ENCODE assay signal across 28 cellular contexts in genomic region chr3:124974691-124975090, GRCh38. TPM values are rescaled to one million over a fixed set of nuclear protein-coding genes. Genes with fewer than 3 reads are reported as not detected.
"Had no signal": no experiment of that assay in that cellular context is flagged by ENCODE, and none has a peak within 500 bp of the region (broad histone marks: within the 10 kb centered on the region; RNA-seq: fewer than 3 reads in every experiment).

No MANE protein-coding gene starts in this region.

- H3K27me3 ChIP-seq: dorsolateral prefrontal cortex, esophagus squamous epithelium, gastrocnemius medialis, neutrophil, ovary, right atrium auricular region, thyroid gland had no signal

- DNase-seq: activated CD4-positive, CD25-positive, alpha-beta regulatory T cell treated with anti-CD3 and anti-CD28 coated beads, Interleukin-2, amount 50 U/mL, for 72 hours; activated naive CD4-positive, alpha-beta T cell treated with Interleukin-2 at 50 U/mL for 16 hours; activated naive CD8-positive, alpha-beta T cell treated with anti-CD3 and anti-CD28 coated beads for 36 hours; activated T-cell treated with anti-CD3 and anti-CD28 coated beads, Interleukin-2, amount 50 U/mL, for 1 hour; central memory CD4-positive, alpha-beta T cell; dorsolateral prefrontal cortex; effector memory CD8-positive, alpha-beta T cell; esophagus squamous epithelium; gastrocnemius medialis; hypothalamus; lower lobe of right lung; ovary; stimulated activated CD4-positive, alpha-beta T cell treated with anti-CD3 and anti-CD28 coated beads, Interleukin-1b, Interleukin-23, amount 100 ng/mL, for 48 hours; substantia nigra; T-helper 1 cell; thyroid gland; WERI-Rb-1 had no signal

- FAIRE-seq: astrocyte, colon, endothelial cell of umbilical vein, islet of Langerhans, TTC549 had no signal

- H3K27ac Mint-ChIP-seq: activated naive CD8-positive, alpha-beta T cell treated with anti-CD3 and anti-CD28 coated beads for 36 hours; nephron; stimulated activated naive CD8-positive, alpha-beta T cell treated with anti-CD3 and anti-CD28 coated beads, Interleukin-15, Interleukin-2, amounts not matched to agents 100 ng/mL and 50 ng/mL, for 24 hours had no signal

- H3K4me1 Mint-ChIP-seq: nephron had no signal

- H3K9me3 ChIP-seq: esophagus squamous epithelium, gastrocnemius medialis, lower lobe of right lung, neutrophil, ovary, prostate gland, right atrium auricular region, thyroid gland had no signal

- H3K27ac ChIP-seq: dorsolateral prefrontal cortex, esophagus squamous epithelium, gastrocnemius medialis, lower lobe of right lung, neutrophil, ovary, prostate gland, right atrium auricular region, thyroid gland, WERI-Rb-1 had no signal

- H3K36me3 ChIP-seq: neutrophil, ovary, prostate gland had no signal

- H3K4me3 Mint-ChIP-seq: activated naive CD8-positive, alpha-beta T cell treated with anti-CD3 and anti-CD28 coated beads for 36 hours; effector memory CD8-positive, alpha-beta T cell; nephron; stimulated activated naive CD8-positive, alpha-beta T cell treated with anti-CD3 and anti-CD28 coated beads, Interleukin-15, Interleukin-2, amounts not matched to agents 100 ng/mL and 50 ng/mL, for 24 hours had no signal

- H3K4me3 ChIP-seq: dorsolateral prefrontal cortex, esophagus squamous epithelium, gastrocnemius medialis, lower lobe of right lung, ovary, prostate gland, right atrium auricular region, thyroid gland had no signal

- H3K4me1 ChIP-seq: esophagus squamous epithelium, gastrocnemius medialis, prostate gland, right atrium auricular region, thyroid gland had no signal

- ATAC-seq: effector memory CD8-positive, alpha-beta T cell; gastrocnemius medialis; lower lobe of right lung had no signal

- H3K9me3 Mint-ChIP-seq: activated naive CD8-positive, alpha-beta T cell treated with anti-CD3 and anti-CD28 coated beads for 36 hours; effector memory CD8-positive, alpha-beta T cell; nephron; stimulated activated naive CD8-positive, alpha-beta T cell treated with anti-CD3 and anti-CD28 coated beads, Interleukin-15, Interleukin-2, amounts not matched to agents 100 ng/mL and 50 ng/mL, for 24 hours had no signal

- H3K27me3 Mint-ChIP-seq: activated naive CD8-positive, alpha-beta T cell treated with anti-CD3 and anti-CD28 coated beads for 36 hours; effector memory CD8-positive, alpha-beta T cell; stimulated activated naive CD8-positive, alpha-beta T cell treated with anti-CD3 and anti-CD28 coated beads, Interleukin-15, Interleukin-2, amounts not matched to agents 100 ng/mL and 50 ng/mL, for 24 hours had no signal

RNA-seq across cellular contexts. Expression of gene MUC13, which starts 40.1 kb away (rescaled TPM):
- total RNA-seq: activated naive CD8-positive, alpha-beta T cell treated with anti-CD3 and anti-CD28 coated beads for 36 hours; astrocyte; endothelial cell of umbilical vein; right atrium auricular region; thyroid gland; urinary bladder had no signal
- polyA plus RNA-seq: endothelial cell of umbilical vein, urinary bladder had no signal
